ENCODE assay signal across 26 cellular contexts in genomic region chr4:3858765-3859388, GRCh38.
DNase-seq lines count a peak whose midpoint lies in the region; ATAC-seq, FAIRE-seq and TF ChIP-seq lines count a peak whose summit lies in the region.
"Had no signal": no experiment of that assay in that cellular context is flagged by ENCODE, and none has a peak within 500 bp of the region (broad histone marks: within the 10 kb centered on the region; RNA-seq: fewer than 3 reads in every experiment).

No MANE protein-coding gene starts in this region.

- H2AFZ ChIP-seq in K562 (ENCODE audit: low read depth, low read length) (no peak overlapping the region), neuronal stem cell (ENCODE audit: low read length) (no peak overlapping the region)

- no peaks in the 10 kb centered on the region for H3K36me3 ChIP-seq in K562 (ENCODE audit: control insufficient read depth, insufficient read depth, low read length)
- H3K36me3 ChIP-seq in lower lobe of right lung = no peaks in the 10 kb centered on the region
- H3K36me3 ChIP-seq in neuronal stem cell (replicated peaks in 1 of 2; ENCODE audit: control insufficient read depth in 2 of 2, insufficient read depth in 2 of 2, low read length in 2 of 2) = no peaks in the 10 kb centered on the region
- H3K36me3 ChIP-seq in thyroid gland = no peaks in the 10 kb centered on the region
- H3K36me3 ChIP-seq: BLaER1, HAP-1 had no signal

- DNase-seq in activated naive CD8-positive, alpha-beta T cell treated with anti-CD3 and anti-CD28 coated beads, Interleukin-2, amount 50 U/mL, for 24 hours = no peak
- no peak for DNase-seq in activated naive CD8-positive, alpha-beta T cell treated with anti-CD3 and anti-CD28 coated beads for 36 hours
- DNase-seq in K562 (ENCODE audit: extremely low read depth in 1 of 4, low spot score in 3 of 4) (no peak), lower lobe of right lung (peak; percentile 17), neuronal stem cell (ENCODE audit: low spot score) (no peak), Kasumi-1 (lab: John Stamatoyannopoulos, UW) (no peak), thyroid gland (no peak)
- DNase-seq in stimulated activated CD8-positive, alpha-beta memory T cell treated with anti-CD3 and anti-CD28 coated beads, Interleukin-4, amount 100 ng/mL, for 48 hours = no peak
- DNase-seq: CD4-positive, CD25-positive, alpha-beta regulatory T cell; DMS 273 treated with DMSO at 0.1 percent for 48 hours; DMS79; EL; GDM1; HFFc6 had no signal

- BruUV-seq in K562 (replicated peaks; lab: Mats Ljungman, UMichigan) = no TSS peak

- no peak for TF ChIP-seq EP300 in K562 (IDR thresholded peaks at IDR 0.05; ENCODE audit: low read length)

- TF ChIP-seq POLR2A in K562 (conservative IDR thresholded peaks at IDR 0.05) = no peak
- TF ChIP-seq POLR2A in thyroid gland (IDR thresholded peaks at IDR 0.05) = no peak

- H3K9me3 ChIP-seq in K562 (replicated peaks; ENCODE audit: control insufficient read depth, insufficient read depth, low read depth, low read length) (no peaks in the 10 kb centered on the region), lower lobe of right lung (no peaks in the 10 kb centered on the region), neuronal stem cell (replicated peaks in 1 of 2; ENCODE audit: control insufficient read depth in 2 of 2, insufficient read depth in 1 of 2, low read depth in 1 of 2, low read length in 2 of 2) (peaks cover 0 to 2% of the 10 kb centered on the region in 2 donors), thyroid gland (no peaks in the 10 kb centered on the region)
- H3K9me3 ChIP-seq: BLaER1, HAP-1 had no signal

- H3K4me1 ChIP-seq in K562 (replicated peaks in 1 of 2; ENCODE audit: control insufficient read depth in 2 of 2, insufficient read depth in 2 of 2, low read length in 2 of 2) (peaks cover 0 to 6% of the 10 kb centered on the region in 2 experiments; a peak in 2 of 5 replicates), lower lobe of right lung (no peaks in the 10 kb centered on the region), neuronal stem cell (ENCODE audit: control insufficient read depth in 2 of 2, insufficient read depth in 1 of 2, low read depth in 1 of 2, low read length in 2 of 2) (peaks cover 0 to 18% of the 10 kb centered on the region in 2 donors), thyroid gland (no peaks in the 10 kb centered on the region)
- H3K4me1 ChIP-seq: HAP-1 had no signal

- CTCF ChIA-PET in K562 (lab: Yijun Ruan, JAX; ENCODE audit: low intra/inter-chr PET ratio) = no interaction called here

- H3K9me3 Mint-ChIP-seq in activated naive CD8-positive, alpha-beta T cell treated with anti-CD3 and anti-CD28 coated beads, Interleukin-2, amount 50 U/mL, for 24 hours = no peaks in the 10 kb centered on the region
- no peaks in the 10 kb centered on the region for H3K9me3 Mint-ChIP-seq in activated naive CD8-positive, alpha-beta T cell treated with anti-CD3 and anti-CD28 coated beads for 36 hours
- H3K9me3 Mint-ChIP-seq: CD4-positive, CD25-positive, alpha-beta regulatory T cell; CD8-positive, alpha-beta T cell; GM23338; HFFc6 had no signal

- H3K14ac ChIP-seq in neuronal stem cell (ENCODE audit: low read length) = peak overlapping the region; percentile 2

- peak; percentile 20 for ATAC-seq in activated naive CD8-positive, alpha-beta T cell treated with anti-CD3 and anti-CD28 coated beads, Interleukin-2, amount 50 U/mL, for 24 hours
- ATAC-seq in K562 (no peak), lower lobe of right lung (no peak)
- ATAC-seq: CD8-positive, alpha-beta T cell had no signal

- H2BK5ac ChIP-seq in neuronal stem cell (ENCODE audit: low read length) = no peak overlapping the region

- H3K4me1 Mint-ChIP-seq in activated naive CD8-positive, alpha-beta T cell treated with anti-CD3 and anti-CD28 coated beads, Interleukin-2, amount 50 U/mL, for 24 hours = no peaks in the 10 kb centered on the region
- no peaks in the 10 kb centered on the region for H3K4me1 Mint-ChIP-seq in activated naive CD8-positive, alpha-beta T cell treated with anti-CD3 and anti-CD28 coated beads for 36 hours
- H3K4me1 Mint-ChIP-seq: B cell; CD4-positive, CD25-positive, alpha-beta regulatory T cell had no signal

- H4K91ac ChIP-seq in neuronal stem cell (ENCODE audit: low read depth, low read length, poor library complexity) = no peak overlapping the region

- H3K4me2 ChIP-seq in K562 (ENCODE audit: insufficient read depth, low read length) = no peak overlapping the region
- H3K4me2 ChIP-seq in neuronal stem cell (ENCODE audit: insufficient read depth, low read length, poor library complexity, severe bottlenecking) = no peak overlapping the region
- H3K4me2 ChIP-seq: BLaER1, GM23338 had no signal

- no peaks in the 10 kb centered on the region for H3K79me1 ChIP-seq in neuronal stem cell (ENCODE audit: low read depth, low read length)

- no peak overlapping the region for H2BK120ac ChIP-seq in neuronal stem cell (ENCODE audit: low read depth, low read length)

- no peak overlapping the region for H3K27ac ChIP-seq in K562 (ENCODE audit: extremely low read depth, low read depth, low read length)
- no peak overlapping the region for H3K27ac ChIP-seq in lower lobe of right lung
- H3K27ac ChIP-seq in neuronal stem cell (replicated peaks; ENCODE audit: low read length) = no peak overlapping the region
- no peak overlapping the region for H3K27ac ChIP-seq in thyroid gland
- H3K27ac ChIP-seq: 22Rv1, BLaER1, C4-2B had no signal

- no peak for FAIRE-seq in K562 (lab: Jason Lieb, UNC)
- FAIRE-seq: A204.1, D721Med, GM12878, GM19239, H54 had no signal

- H3K79me2 ChIP-seq in K562 (ENCODE audit: control insufficient read depth, insufficient read depth, low read length) = no peaks in the 10 kb centered on the region

- intact Hi-C loops in K562 (cut with micrococcal nuclease) = no loop called here
- intact Hi-C loops in lower lobe of right lung (cut with DNase I) = no loop called here
- intact Hi-C loops in thyroid gland (cut with DNase I) = no loop called here

- no peaks in the 10 kb centered on the region for H3K9me1 ChIP-seq in K562 (ENCODE audit: control insufficient read depth, insufficient read depth, low read length)

- peaks cover 20% of the 10 kb centered on the region for H3K27me3 Mint-ChIP-seq in activated naive CD8-positive, alpha-beta T cell treated with anti-CD3 and anti-CD28 coated beads, Interleukin-2, amount 50 U/mL, for 24 hours
- H3K27me3 Mint-ChIP-seq in activated naive CD8-positive, alpha-beta T cell treated with anti-CD3 and anti-CD28 coated beads for 36 hours = peaks cover 11% of the 10 kb centered on the region

- no peak overlapping the region for H3K4ac ChIP-seq in neuronal stem cell (ENCODE audit: low read length)

- no peak overlapping the region for H4K8ac ChIP-seq in neuronal stem cell (ENCODE audit: low read depth, low read length)

- POLR2A ChIA-PET in K562 (lab: Yijun Ruan, JAX) = no interaction called here

- H2BK15ac ChIP-seq in neuronal stem cell (ENCODE audit: low read length) = no peak overlapping the region

- TF ChIP-seq CTCF in K562 (IDR thresholded peaks at IDR 0.05 in 2 of 3, conservative IDR thresholded peaks at IDR 0.05 in 1 of 3; ENCODE audit: insufficient read depth in 2 of 3, low read depth in 1 of 3, low read length in 3 of 3) (no peak), lower lobe of right lung (IDR thresholded peaks at IDR 0.05) (no peak), thyroid gland (IDR thresholded peaks at IDR 0.05) (no peak)

- H3K36me3 Mint-ChIP-seq in activated naive CD8-positive, alpha-beta T cell treated with anti-CD3 and anti-CD28 coated beads, Interleukin-2, amount 50 U/mL, for 24 hours (ENCODE audit: low read depth) = no peaks in the 10 kb centered on the region
- H3K36me3 Mint-ChIP-seq in activated naive CD8-positive, alpha-beta T cell treated with anti-CD3 and anti-CD28 coated beads for 36 hours = no peaks in the 10 kb centered on the region
- H3K36me3 Mint-ChIP-seq: CD4-positive, CD25-positive, alpha-beta regulatory T cell; CD8-positive, alpha-beta T cell had no signal

- in situ Hi-C loops in K562 (cut with MboI) = no loop called here

- no peak overlapping the region for H3K23ac ChIP-seq in neuronal stem cell (ENCODE audit: low read depth, low read length, poor library complexity)

- H3K4me3 ChIP-seq in K562 (no peak overlapping the region), lower lobe of right lung (no peak overlapping the region), neuronal stem cell (ENCODE audit: low read length in 2 of 2) (no peak overlapping the region), thyroid gland (replicated peaks in 1 of 3) (no peak overlapping the region)
- H3K4me3 ChIP-seq: BLaER1, GM12878, GM23338, HAP-1 had no signal

- no peak overlapping the region for H3K18ac ChIP-seq in neuronal stem cell (ENCODE audit: low read length)

- no peak overlapping the region for H3K4me3 Mint-ChIP-seq in activated naive CD8-positive, alpha-beta T cell treated with anti-CD3 and anti-CD28 coated beads, Interleukin-2, amount 50 U/mL, for 24 hours
- no peak overlapping the region for H3K4me3 Mint-ChIP-seq in activated naive CD8-positive, alpha-beta T cell treated with anti-CD3 and anti-CD28 coated beads for 36 hours
- H3K4me3 Mint-ChIP-seq: B cell; CD4-positive, CD25-positive, alpha-beta regulatory T cell; CD8-positive, alpha-beta T cell; GM23338; HFFc6 had no signal

- H2BK12ac ChIP-seq in neuronal stem cell (ENCODE audit: low read length) = no peak overlapping the region

- H3K27ac Mint-ChIP-seq in activated naive CD8-positive, alpha-beta T cell treated with anti-CD3 and anti-CD28 coated beads, Interleukin-2, amount 50 U/mL, for 24 hours = no peak overlapping the region
- H3K27ac Mint-ChIP-seq in activated naive CD8-positive, alpha-beta T cell treated with anti-CD3 and anti-CD28 coated beads for 36 hours = no peak overlapping the region
- H3K27ac Mint-ChIP-seq: B cell; CD4-positive, CD25-positive, alpha-beta regulatory T cell; CD8-positive, alpha-beta T cell; GM23338; HFFc6 had no signal

- WGBS in K562 (ENCODE audit: insufficient coverage, low coverage, missing lambda C conversion rate) = 13% methylated on average over 9 of the region's 9 CpGs
- WGBS in neuronal stem cell (ENCODE audit: extremely low coverage in 2 of 2, insufficient read length in 2 of 2, insufficient replicate concordance in 1 of 2), 2 donors = no CpG with 5 or more reads among the region's 9 CpGs
- 82 to 87% methylated on average over 7 of the region's 9 CpGs for WGBS in thyroid gland, 2 donors

- H3K9ac ChIP-seq in K562 (ENCODE audit: insufficient read depth in 1 of 2, low read depth in 2 of 2, low read length in 2 of 2) (no peak overlapping the region), neuronal stem cell (ENCODE audit: low read depth, low read length, poor library complexity) (no peak overlapping the region)
- H3K9ac ChIP-seq: BLaER1 had no signal

- peak overlapping the region; percentile 48 for H2AK5ac ChIP-seq in neuronal stem cell (ENCODE audit: low read depth, low read length)

- peaks cover 9% of the 10 kb centered on the region; the same call in 1 of the 2 replicates for H4K20me1 ChIP-seq in K562 (replicated peaks; ENCODE audit: control insufficient read depth, insufficient read depth, low read length)
- H4K20me1 ChIP-seq: BLaER1 had no signal

- no peak for TF ChIP-seq RAD21 in K562 (CRISPR knock-in tag; conservative IDR thresholded peaks at IDR 0.05 in 1 of 2, IDR thresholded peaks at IDR 0.05 in 1 of 2)

- H3K27me3 ChIP-seq in K562 (ENCODE audit: control insufficient read depth in 2 of 2, insufficient read depth in 2 of 2, low read length in 2 of 2) = peaks cover 13 to 69% of the 10 kb centered on the region in 2 experiments
- peaks cover 67% of the 10 kb centered on the region for H3K27me3 ChIP-seq in lower lobe of right lung (ENCODE audit: low read depth)
- H3K27me3 ChIP-seq in neuronal stem cell (ENCODE audit: control insufficient read depth in 3 of 3, insufficient read depth in 3 of 3, low read depth in 1 of 3, low read length in 3 of 3) = peaks cover 0 to 53% (median 0%) of the 10 kb centered on the region in 3 experiments
- H3K27me3 ChIP-seq in thyroid gland = no peaks in the 10 kb centered on the region
- H3K27me3 ChIP-seq: BLaER1 had no signal
